8 cellular contexts compared by ENCODE assay signal in the genomic region with DNA sequence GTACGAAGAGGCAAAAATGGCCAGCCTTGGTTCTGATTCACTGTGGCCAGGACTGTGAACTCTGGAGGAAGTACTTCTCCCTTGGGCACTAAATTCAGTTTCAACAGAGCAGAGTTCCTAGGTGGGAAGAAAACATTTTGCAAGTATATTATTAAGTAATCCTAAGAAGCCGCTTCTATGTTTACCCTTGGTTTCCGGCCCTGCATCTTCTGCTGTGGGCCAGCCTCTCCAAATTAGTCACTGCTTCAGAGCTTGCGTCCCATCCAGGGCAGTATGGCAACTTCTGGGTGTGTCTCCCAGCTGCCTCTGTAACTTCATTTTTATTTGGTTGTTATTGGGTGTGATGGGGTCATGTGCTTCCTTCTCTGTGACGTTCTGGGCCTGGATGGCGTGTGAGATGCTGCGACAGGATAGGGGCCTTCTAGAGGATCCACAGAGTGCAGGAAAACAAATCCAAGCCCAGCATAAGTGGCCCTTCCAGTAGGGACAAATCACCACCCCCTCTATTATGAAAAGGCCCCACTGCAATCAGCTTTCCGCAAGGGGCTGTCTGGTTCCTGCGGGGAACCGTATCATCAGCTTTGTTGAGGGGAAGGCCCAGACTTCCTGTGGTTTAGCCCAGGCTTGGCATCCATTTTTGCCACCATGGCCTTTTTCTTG. TPM values are rescaled to one million over a fixed set of nuclear protein-coding genes. Genes with fewer than 3 reads are reported as not detected.
A peak's percentile ranks its signal among the peaks of the same experiment; 100 is the strongest.
DNase-seq lines count a peak whose midpoint lies in the region; ATAC-seq and TF ChIP-seq lines count a peak whose summit lies in the region.

No MANE protein-coding gene starts in this region.

- H3K4me1 Mint-ChIP-seq in activated naive CD4-positive, alpha-beta T cell treated with anti-CD3 and anti-CD28 coated beads, Interleukin-2, amount 50 U/mL, for 24 hours = peaks cover 92% of the 10 kb centered on the region
- peaks cover 76 to 88% of the 10 kb centered on the region in 2 donors for H3K4me1 Mint-ChIP-seq in natural killer cell

- H3K4me3 Mint-ChIP-seq in activated naive CD4-positive, alpha-beta T cell treated with anti-CD3 and anti-CD28 coated beads, Interleukin-2, amount 50 U/mL, for 24 hours = peak overlapping the region; percentile 94
- H3K4me3 Mint-ChIP-seq in natural killer cell = peak overlapping the region; percentile 98

- TF ChIP-seq CTCF in GM10266 (IDR thresholded peaks at IDR 0.05; ENCODE audit: control insufficient read depth, insufficient read depth, low read depth, missing control alignments) (no peak), natural killer cell (IDR thresholded peaks at IDR 0.05) (no peak)

- DNase-seq in GM10266 (ENCODE audit: extremely low spot score) (peak; percentile 42), SKM-1 (lab: John Stamatoyannopoulos, UW; ENCODE audit: unreplicated experiment) (peak; percentile 91), natural killer cell (peak; percentile 55), NCI-H748 treated with DMSO at 0.1 percent for 48 hours (lab: John Stamatoyannopoulos, UW) (no peak), NCI-H187 (lab: John Stamatoyannopoulos, UW) (no peak)

- ATAC-seq in natural killer cell = peak; percentile 49 to 52 (median 51)
- no peak for ATAC-seq in HG02885 (IDR thresholded peaks at IDR 0.05; ENCODE audit: poor library complexity, unreplicated experiment)
- no peak for ATAC-seq in GM18517 (IDR thresholded peaks at IDR 0.05; ENCODE audit: unreplicated experiment)

- peak overlapping the region; percentile 98 for H3K27ac Mint-ChIP-seq in activated naive CD4-positive, alpha-beta T cell treated with anti-CD3 and anti-CD28 coated beads, Interleukin-2, amount 50 U/mL, for 24 hours
- H3K27ac Mint-ChIP-seq in natural killer cell = peak overlapping the region; percentile 90 to 99

- intact Hi-C loops in natural killer cell (cut with micrococcal nuclease) = loop anchor here (1.0 to 5.0 kb wide), 2 partner anchors 13 to 363 kb away; no protein-coding TSS in a partner anchor

- H3K36me3 Mint-ChIP-seq in activated naive CD4-positive, alpha-beta T cell treated with anti-CD3 and anti-CD28 coated beads, Interleukin-2, amount 50 U/mL, for 24 hours = peaks cover 39% of the 10 kb centered on the region
- no peaks in the 10 kb centered on the region for H3K36me3 Mint-ChIP-seq in natural killer cell

- no peaks in the 10 kb centered on the region for H3K27me3 Mint-ChIP-seq in activated naive CD4-positive, alpha-beta T cell treated with anti-CD3 and anti-CD28 coated beads, Interleukin-2, amount 50 U/mL, for 24 hours
- no peaks in the 10 kb centered on the region for H3K27me3 Mint-ChIP-seq in natural killer cell (ENCODE audit: low read depth in 2 of 2)

- no peaks in the 10 kb centered on the region for H3K9me3 Mint-ChIP-seq in activated naive CD4-positive, alpha-beta T cell treated with anti-CD3 and anti-CD28 coated beads, Interleukin-2, amount 50 U/mL, for 24 hours
- no peaks in the 10 kb centered on the region for H3K9me3 Mint-ChIP-seq in natural killer cell

RNA-seq across cellular contexts. Expression of a gene that starts 55.1 kb away (rescaled TPM):
- under 1 TPM in 1 of 3 donors, not detected in 2; 0.25 TPM for total RNA-seq in natural killer cell

Comparison
In these comparisons a context has a peak if more than half of its experiments do, and no peak if none do; other contexts are left out.
1. DNase-seq: peak in GM10266 (single experiment), SKM-1 (single experiment) and natural killer cell (single experiment); none in NCI-H748 treated with DMSO at 0.1 percent for 48 hours (single experiment) and NCI-H187 (0 of 2).
2. ATAC-seq: peak in natural killer cell (3 of 3); none in HG02885 (single experiment) and GM18517 (single experiment).